29 cellular contexts compared by ENCODE assay signal in genomic region chr5:138364576-138364975, GRCh38. TPM values are rescaled to one million over a fixed set of nuclear protein-coding genes. Genes with fewer than 3 reads are reported as not detected.
"Had no signal": no experiment of that assay in that cellular context is flagged by ENCODE, and none has a peak within 500 bp of the region (broad histone marks: within the 10 kb centered on the region; RNA-seq: fewer than 3 reads in every experiment).

No MANE protein-coding gene starts in this region.

- H3K27ac ChIP-seq: ascending aorta, cardiac muscle cell, WERI-Rb-1 had no signal

- H3K36me3 ChIP-seq: ascending aorta, cardiac muscle cell, WERI-Rb-1 had no signal

- H3K27me3 ChIP-seq: ascending aorta, cardiac muscle cell had no signal

- H3K9me3 ChIP-seq: ascending aorta had no signal

- DNase-seq: activated CD4-positive, alpha-beta memory T cell treated with anti-CD3 and anti-CD28 coated beads, Interleukin-2, amount 10 ng/mL, durations not matched to agents 7 days and 5 days; activated CD4-positive, alpha-beta T cell treated with anti-CD3 and anti-CD28 coated beads for 1 hour; activated CD4-positive, alpha-beta T cell treated with anti-CD3 and anti-CD28 coated beads for 36 hours; activated CD4-positive, alpha-beta T cell treated with anti-CD3 and anti-CD28 coated beads for 48 hours; activated CD4-positive, alpha-beta T cell treated with anti-CD3 and anti-CD28 coated beads, Interleukin-2, amount 10 ng/mL, durations not matched to agents 7 days and 5 days; activated CD4-positive, alpha-beta T cell treated with anti-CD3 and anti-CD28 coated beads, Interleukin-2, amount 50 U/mL, for 48 hours; activated CD4-positive, CD25-positive, alpha-beta regulatory T cell; activated CD8-positive, alpha-beta memory T cell treated with anti-CD3 and anti-CD28 coated beads for 24 hours; activated CD8-positive, alpha-beta memory T cell treated with anti-CD3 and anti-CD28 coated beads, Interleukin-2, amount 10 ng/mL, durations not matched to agents 7 days and 5 days; activated CD8-positive, alpha-beta memory T cell treated with anti-CD3 and anti-CD28 coated beads, Interleukin-2, amount 50 U/mL, for 48 hours; activated CD8-positive, alpha-beta T cell treated with anti-CD3 and anti-CD28 coated beads, Interleukin-2, amount 10 ng/mL, durations not matched to agents 7 days and 5 days; activated effector memory CD4-positive, alpha-beta T cell treated with Interleukin-2 at 50 U/mL for 16 hours; activated gamma-delta T cell; activated naive CD4-positive, alpha-beta T cell treated with anti-CD3 and anti-CD28 coated beads, Interleukin-2, amount 10 ng/mL, durations not matched to agents 7 days and 5 days; activated naive CD4-positive, alpha-beta T cell treated with Interleukin-2 at 50 U/mL for 16 hours; activated naive CD8-positive, alpha-beta T cell treated with anti-CD3 and anti-CD28 coated beads, Interleukin-2, amount 10 ng/mL, durations not matched to agents 7 days and 5 days; activated naive CD8-positive, alpha-beta T cell treated with anti-CD3 and anti-CD28 coated beads, Interleukin-2, amount 50 U/mL, for 24 hours; activated T-cell treated with anti-CD3 and anti-CD28 coated beads, Interleukin-2, amount 50 U/mL, for 24 hours; activated T-cell treated with anti-CD3 and anti-CD28 coated beads, Interleukin-2, amount 50 U/mL, for 48 hours; amygdala; anterior cingulate cortex; caudate nucleus; cerebellar nuclear complex; T-helper 1 cell; T-helper 2 cell; T-helper 9 cell; WERI-Rb-1 had no signal

- H3K4me3 ChIP-seq: ascending aorta, cardiac muscle cell had no signal

RNA-seq across cellular contexts. Expression of gene CDC25C, which starts 33.0 kb away (rescaled TPM):
- total RNA-seq: ascending aorta had no signal
